In genomic region chr11:133967599-133968238, GRCh38 we compare ENCODE assay signal across 11 cellular contexts. TPM values are rescaled to one million over a fixed set of nuclear protein-coding genes. Genes with fewer than 3 reads are reported as not detected.
DNase-seq lines count a peak whose midpoint lies in the region; ATAC-seq and TF ChIP-seq lines count a peak whose summit lies in the region.
"Had no signal": no experiment of that assay in that cellular context is flagged by ENCODE, and none has a peak within 500 bp of the region (broad histone marks: within the 10 kb centered on the region; RNA-seq: fewer than 3 reads in every experiment).

No MANE protein-coding gene starts in this region.

- no peaks in the 10 kb centered on the region for H3K9me3 ChIP-seq in esophagus muscularis mucosa
- H3K9me3 ChIP-seq: lower lobe of right lung had no signal

- H3K4me3 Mint-ChIP-seq in activated T-cell treated with anti-CD3 and anti-CD28 coated beads, Interleukin-2, amount 50 U/mL, for 4 hours, result peak overlapping the region; percentile 87

- 84% methylated on average over 28 of the region's 28 CpGs for WGBS in esophagus muscularis mucosa

- H3K27ac ChIP-seq in VCaP (peak overlapping the region; percentile 41; the same call in 1 of the 2 replicates), esophagus muscularis mucosa (replicated peaks in 1 of 4) (peak overlapping the region in 3 of 4 donors; percentile 20 to 81 (median 79))
- H3K27ac ChIP-seq: epithelial cell of prostate, hepatocyte, lower lobe of right lung had no signal

- peaks cover 3 to 50% (median 43%) of the 10 kb centered on the region in 4 donors for H3K4me1 ChIP-seq in esophagus muscularis mucosa

- ATAC-seq in activated T-cell treated with anti-CD3 and anti-CD28 coated beads, Interleukin-2, amount 50 U/mL, for 4 hours, result peak; percentile 32 to 39
- peak; percentile 7 for ATAC-seq in stimulated activated naive CD8-positive, alpha-beta T cell treated with anti-CD3 and anti-CD28 coated beads, Interleukin-15, Interleukin-2, amounts not matched to agents 100 U/mL and 50 U/mL, for 24 hours
- ATAC-seq: lower lobe of right lung had no signal

- H3K36me3 Mint-ChIP-seq in activated T-cell treated with anti-CD3 and anti-CD28 coated beads, Interleukin-2, amount 50 U/mL, for 4 hours (ENCODE audit: insufficient read depth), result no peaks in the 10 kb centered on the region

- peaks cover 10% of the 10 kb centered on the region for H3K4me1 Mint-ChIP-seq in activated T-cell treated with anti-CD3 and anti-CD28 coated beads, Interleukin-2, amount 50 U/mL, for 4 hours (ENCODE audit: low read depth)

- H3K4me3 ChIP-seq in esophagus muscularis mucosa, result peak overlapping the region; percentile 22 to 34 (median 26)
- H3K4me3 ChIP-seq: hepatocyte, lower lobe of right lung had no signal

- no peak for TF ChIP-seq EP300 in esophagus muscularis mucosa (IDR thresholded peaks at IDR 0.05)

- peak; percentile 38 for TF ChIP-seq CTCF in VCaP (conservative IDR thresholded peaks at IDR 0.05)
- no peak for TF ChIP-seq CTCF in esophagus muscularis mucosa (IDR thresholded peaks at IDR 0.05)

- H3K9me3 Mint-ChIP-seq in activated T-cell treated with anti-CD3 and anti-CD28 coated beads, Interleukin-2, amount 50 U/mL, for 4 hours, result no peaks in the 10 kb centered on the region

- intact Hi-C loops in esophagus muscularis mucosa (cut with DNase I), result loop anchor here (5.0 kb wide), 2 partner anchors 65 to 80 kb away; no protein-coding TSS in a partner anchor

- no peaks in the 10 kb centered on the region for H3K36me3 ChIP-seq in esophagus muscularis mucosa
- H3K36me3 ChIP-seq: lower lobe of right lung had no signal

- no peak for TF ChIP-seq POLR2A in esophagus muscularis mucosa (IDR thresholded peaks at IDR 0.05; ENCODE audit: low read depth)

- H3K27me3 Mint-ChIP-seq in activated T-cell treated with anti-CD3 and anti-CD28 coated beads, Interleukin-2, amount 50 U/mL, for 4 hours (ENCODE audit: low read depth), result peaks cover 9% of the 10 kb centered on the region

- DNase-seq in activated T-cell treated with anti-CD3 and anti-CD28 coated beads, Interleukin-2, amount 50 U/mL, for 4 hours, result no peak
- DNase-seq in activated T-cell treated with anti-CD3 and anti-CD28 coated beads for 4 hours (no peak), esophagus muscularis mucosa (ENCODE audit: extremely low spot score) (no peak), CD1c-positive myeloid dendritic cell (ENCODE audit: extremely low spot score) (no peak), GOT3 (lab: John Stamatoyannopoulos, UW) (no peak), T-helper 9 cell (no peak)
- DNase-seq in stimulated activated naive CD8-positive, alpha-beta T cell treated with anti-CD3 and anti-CD28 coated beads, Interleukin-15, Interleukin-2, amounts not matched to agents 100 U/mL and 50 U/mL, for 24 hours, result no peak
- DNase-seq: lower lobe of right lung had no signal

- no peaks in the 10 kb centered on the region for H3K27me3 ChIP-seq in esophagus muscularis mucosa

RNA-seq across cellular contexts. Expression of gene IGSF9B, which starts 11.0 kb away (rescaled TPM):
- 10 to 100 TPM; 18.7 to 22.3 (median 22.1) TPM for total RNA-seq in activated T-cell treated with anti-CD3 and anti-CD28 coated beads, Interleukin-2, amount 50 U/mL, for 4 hours
- 100 to 1,000 TPM in 1 of 4 donors, 10 to 100 TPM in 3; 21.7 to 130 (median 58.6) TPM for total RNA-seq in esophagus muscularis mucosa
